ENCODE assay signal across 13 cellular contexts in genomic region chr10:42549851-42550250, GRCh38.
"Had no signal": no experiment of that assay in that cellular context is flagged by ENCODE, and none has a peak within 500 bp of the region (broad histone marks: within the 10 kb centered on the region; RNA-seq: fewer than 3 reads in every experiment).

No MANE protein-coding gene starts in this region.

- ATAC-seq: activated naive CD4-positive, alpha-beta T cell treated with anti-CD3 and anti-CD28 coated beads, Interleukin-2, amount 50 U/mL, for 72 hours had no signal

- H3K27ac ChIP-seq: breast epithelium, right atrium auricular region, transverse colon had no signal

- H3K27me3 ChIP-seq: breast epithelium, right atrium auricular region, transverse colon had no signal

- DNase-seq: activated CD4-positive, alpha-beta T cell treated with anti-CD3 and anti-CD28 coated beads, Interleukin-2, amount 50 U/mL, for 48 hours; activated CD4-positive, CD25-positive, alpha-beta regulatory T cell treated with anti-CD3 and anti-CD28 coated beads, Interleukin-2, amount 50 U/mL, for 72 hours; anterior cingulate cortex; endodermal cell; erythroblast; hippocampal formation; small intestine; SW 1271; T-helper 9 cell; transverse colon had no signal

- H3K27ac Mint-ChIP-seq: activated naive CD4-positive, alpha-beta T cell treated with anti-CD3 and anti-CD28 coated beads, Interleukin-2, amount 50 U/mL, for 72 hours; endodermal cell had no signal

- H3K4me3 Mint-ChIP-seq: endodermal cell had no signal
